In genomic region chr16:4750896-4751295, GRCh38 we compare ENCODE assay signal across 39 cellular contexts. TPM values are rescaled to one million over a fixed set of nuclear protein-coding genes. Genes with fewer than 3 reads are reported as not detected.
"Had no signal": no experiment of that assay in that cellular context is flagged by ENCODE, and none has a peak within 500 bp of the region (broad histone marks: within the 10 kb centered on the region; RNA-seq: fewer than 3 reads in every experiment).

No MANE protein-coding gene starts in this region.

- H3K9me3 ChIP-seq: ascending aorta had no signal

- H3K4me3 Mint-ChIP-seq: activated B cell treated with CpG ODN at 0.5 μM for 24 hours; activated CD4-positive, alpha-beta memory T cell treated with anti-CD3 and anti-CD28 coated beads, Interleukin-2, amount 10 ng/mL, durations not matched to agents 7 days and 5 days; activated CD4-positive, alpha-beta T cell treated with anti-CD3 and anti-CD28 coated beads for 36 hours; activated CD4-positive, alpha-beta T cell treated with anti-CD3 and anti-CD28 coated beads, Interleukin-2, amount 10 ng/mL, durations not matched to agents 7 days and 5 days; activated CD8-positive, alpha-beta memory T cell treated with anti-CD3 and anti-CD28 coated beads, Interleukin-2, amount 10 ng/mL, durations not matched to agents 7 days and 5 days; activated CD8-positive, alpha-beta T cell treated with anti-CD3 and anti-CD28 coated beads, Interleukin-2, amount 10 ng/mL, durations not matched to agents 7 days and 5 days; activated naive CD4-positive, alpha-beta T cell treated with anti-CD3 and anti-CD28 coated beads, Interleukin-2, amount 10 ng/mL, durations not matched to agents 7 days and 5 days; activated naive CD4-positive, alpha-beta T cell treated with anti-CD3 and anti-CD28 coated beads, Interleukin-2, amount 50 U/mL, for 24 hours; activated naive CD8-positive, alpha-beta T cell; activated naive CD8-positive, alpha-beta T cell treated with anti-CD3 and anti-CD28 coated beads, Interleukin-2, amount 10 ng/mL, durations not matched to agents 7 days and 5 days; activated naive CD8-positive, alpha-beta T cell treated with anti-CD3 and anti-CD28 coated beads, Interleukin-2, amount 50 U/mL, for 24 hours; activated T-cell treated with anti-CD3 and anti-CD28 coated beads, Interleukin-2, amount 50 U/mL, for 24 hours; brain; central memory CD8-positive, alpha-beta T cell; T-helper 1 cell treated with Interleukin-12 subunit alpha and Interleukin-12 subunit beta and Interleukin-4 antibody, amounts not matched to agents 30 μg/mL and 1 μg/mL, for 36 hours; T-helper 2 cell treated with Interferon-gamma antibody and Interleukin-4, amounts not matched to agents 5 μg/mL and 100 μg/mL, for 36 hours had no signal

- H3K4me1 Mint-ChIP-seq: activated CD4-positive, alpha-beta T cell treated with anti-CD3 and anti-CD28 coated beads for 36 hours had no signal

- H3K9me3 Mint-ChIP-seq: activated naive CD4-positive, alpha-beta T cell treated with anti-CD3 and anti-CD28 coated beads, Interleukin-2, amount 50 U/mL, for 24 hours; activated naive CD8-positive, alpha-beta T cell treated with anti-CD3 and anti-CD28 coated beads, Interleukin-2, amount 10 ng/mL, durations not matched to agents 7 days and 5 days; activated naive CD8-positive, alpha-beta T cell treated with anti-CD3 and anti-CD28 coated beads, Interleukin-2, amount 50 U/mL, for 24 hours; activated T-cell treated with anti-CD3 and anti-CD28 coated beads, Interleukin-2, amount 50 U/mL, for 24 hours; central memory CD8-positive, alpha-beta T cell had no signal

- H3K27ac Mint-ChIP-seq: activated B cell treated with CpG ODN at 0.5 μM for 24 hours; activated CD4-positive, alpha-beta memory T cell treated with anti-CD3 and anti-CD28 coated beads, Interleukin-2, amount 10 ng/mL, durations not matched to agents 7 days and 5 days; activated CD4-positive, alpha-beta T cell treated with anti-CD3 and anti-CD28 coated beads for 36 hours; activated CD4-positive, alpha-beta T cell treated with anti-CD3 and anti-CD28 coated beads, Interleukin-2, amount 10 ng/mL, durations not matched to agents 7 days and 5 days; activated CD8-positive, alpha-beta memory T cell treated with anti-CD3 and anti-CD28 coated beads, Interleukin-2, amount 10 ng/mL, durations not matched to agents 7 days and 5 days; activated CD8-positive, alpha-beta T cell treated with anti-CD3 and anti-CD28 coated beads, Interleukin-2, amount 10 ng/mL, durations not matched to agents 7 days and 5 days; activated naive CD4-positive, alpha-beta T cell treated with anti-CD3 and anti-CD28 coated beads, Interleukin-2, amount 10 ng/mL, durations not matched to agents 7 days and 5 days; activated naive CD4-positive, alpha-beta T cell treated with anti-CD3 and anti-CD28 coated beads, Interleukin-2, amount 50 U/mL, for 24 hours; activated naive CD8-positive, alpha-beta T cell; activated naive CD8-positive, alpha-beta T cell treated with anti-CD3 and anti-CD28 coated beads, Interleukin-2, amount 10 ng/mL, durations not matched to agents 7 days and 5 days; activated naive CD8-positive, alpha-beta T cell treated with anti-CD3 and anti-CD28 coated beads, Interleukin-2, amount 50 U/mL, for 24 hours; activated T-cell treated with anti-CD3 and anti-CD28 coated beads, Interleukin-2, amount 50 U/mL, for 24 hours; activated T-helper 2 cell treated with anti-CD3 and anti-CD28 coated beads, Interferon-gamma antibody, Interleukin-2, Interleukin-4, amounts not matched to agents 10 μg/mL and 5 μg/mL and 100 μg/mL, durations not matched to agents 14 hours and 24 hours and 36 hours; brain; T-helper 1 cell treated with Interleukin-12 subunit alpha and Interleukin-12 subunit beta and Interleukin-4 antibody, amounts not matched to agents 30 μg/mL and 1 μg/mL, for 36 hours; T-helper 2 cell treated with Interferon-gamma antibody and Interleukin-4, amounts not matched to agents 5 μg/mL and 100 μg/mL, for 36 hours had no signal

- DNase-seq: activated B cell treated with CpG ODN at 0.5 μM for 24 hours; activated CD4-positive, alpha-beta memory T cell treated with anti-CD3 and anti-CD28 coated beads, Interleukin-2, amount 10 ng/mL, durations not matched to agents 7 days and 5 days; activated CD4-positive, alpha-beta T cell treated with anti-CD3 and anti-CD28 coated beads for 1 hour; activated CD4-positive, alpha-beta T cell treated with anti-CD3 and anti-CD28 coated beads for 36 hours; activated CD4-positive, alpha-beta T cell treated with anti-CD3 and anti-CD28 coated beads for 48 hours; activated CD4-positive, alpha-beta T cell treated with anti-CD3 and anti-CD28 coated beads, Interleukin-2, amount 10 ng/mL, durations not matched to agents 7 days and 5 days; activated CD4-positive, alpha-beta T cell treated with anti-CD3 and anti-CD28 coated beads, Interleukin-2, amount 50 U/mL, for 48 hours; activated CD8-positive, alpha-beta memory T cell treated with anti-CD3 and anti-CD28 coated beads for 24 hours; activated CD8-positive, alpha-beta memory T cell treated with anti-CD3 and anti-CD28 coated beads, Interleukin-2, amount 10 ng/mL, durations not matched to agents 7 days and 5 days; activated CD8-positive, alpha-beta memory T cell treated with anti-CD3 and anti-CD28 coated beads, Interleukin-2, amount 50 U/mL, for 48 hours; activated CD8-positive, alpha-beta T cell treated with anti-CD3 and anti-CD28 coated beads, Interleukin-2, amount 10 ng/mL, durations not matched to agents 7 days and 5 days; activated effector memory CD4-positive, alpha-beta T cell treated with Interleukin-2 at 50 U/mL for 16 hours; activated gamma-delta T cell; activated naive CD4-positive, alpha-beta T cell treated with anti-CD3 and anti-CD28 coated beads, Interleukin-2, amount 10 ng/mL, durations not matched to agents 7 days and 5 days; activated naive CD4-positive, alpha-beta T cell treated with Interleukin-2 at 50 U/mL for 16 hours; activated naive CD8-positive, alpha-beta T cell treated with anti-CD3 and anti-CD28 coated beads, Interleukin-2, amount 10 ng/mL, durations not matched to agents 7 days and 5 days; activated naive CD8-positive, alpha-beta T cell treated with anti-CD3 and anti-CD28 coated beads, Interleukin-2, amount 50 U/mL, for 24 hours; activated T-cell treated with anti-CD3 and anti-CD28 coated beads, Interleukin-2, amount 50 U/mL, for 24 hours; activated T-cell treated with anti-CD3 and anti-CD28 coated beads, Interleukin-2, amount 50 U/mL, for 48 hours; amniotic stem cell; anterior cingulate cortex; caudate nucleus; cerebellar nuclear complex; SW 1271; T-helper 1 cell; T-helper 2 cell; T-helper 9 cell had no signal

- H3K27ac ChIP-seq: ascending aorta, cardiac muscle cell, VCaP had no signal

- H3K27me3 Mint-ChIP-seq: activated B cell treated with CpG ODN at 0.5 μM for 24 hours; activated CD4-positive, alpha-beta memory T cell treated with anti-CD3 and anti-CD28 coated beads, Interleukin-2, amount 10 ng/mL, durations not matched to agents 7 days and 5 days; activated CD4-positive, alpha-beta T cell treated with anti-CD3 and anti-CD28 coated beads for 36 hours; activated CD4-positive, alpha-beta T cell treated with anti-CD3 and anti-CD28 coated beads, Interleukin-2, amount 10 ng/mL, durations not matched to agents 7 days and 5 days; activated CD8-positive, alpha-beta memory T cell treated with anti-CD3 and anti-CD28 coated beads, Interleukin-2, amount 10 ng/mL, durations not matched to agents 7 days and 5 days; activated naive CD4-positive, alpha-beta T cell treated with anti-CD3 and anti-CD28 coated beads, Interleukin-2, amount 10 ng/mL, durations not matched to agents 7 days and 5 days; activated naive CD4-positive, alpha-beta T cell treated with anti-CD3 and anti-CD28 coated beads, Interleukin-2, amount 50 U/mL, for 24 hours; activated naive CD8-positive, alpha-beta T cell; activated naive CD8-positive, alpha-beta T cell treated with anti-CD3 and anti-CD28 coated beads, Interleukin-2, amount 10 ng/mL, durations not matched to agents 7 days and 5 days; activated naive CD8-positive, alpha-beta T cell treated with anti-CD3 and anti-CD28 coated beads, Interleukin-2, amount 50 U/mL, for 24 hours; activated T-cell treated with anti-CD3 and anti-CD28 coated beads, Interleukin-2, amount 50 U/mL, for 24 hours; brain; central memory CD8-positive, alpha-beta T cell had no signal

- H3K4me3 ChIP-seq: ascending aorta, cardiac muscle cell had no signal

- H3K27me3 ChIP-seq: ascending aorta, cardiac muscle cell had no signal

- ATAC-seq: activated CD4-positive, alpha-beta T cell treated with anti-CD3 and anti-CD28 coated beads for 36 hours; activated CD8-positive, alpha-beta memory T cell treated with anti-CD3 and anti-CD28 coated beads, Interleukin-2, amount 10 ng/mL, durations not matched to agents 7 days and 5 days; activated CD8-positive, alpha-beta T cell treated with anti-CD3 and anti-CD28 coated beads, Interleukin-2, amount 10 ng/mL, durations not matched to agents 7 days and 5 days; activated naive CD8-positive, alpha-beta T cell treated with anti-CD3 and anti-CD28 coated beads, Interleukin-2, amount 50 U/mL, for 24 hours had no signal

RNA-seq across cellular contexts. Expression of gene DNAAF8, which starts 16.6 kb away (rescaled TPM):
- total RNA-seq: activated CD4-positive, alpha-beta memory T cell treated with anti-CD3 and anti-CD28 coated beads, Interleukin-2, amount 10 ng/mL, durations not matched to agents 7 days and 5 days; ascending aorta had no signal

RNA-seq across cellular contexts. Expression of gene SEPTIN12, which starts 37.2 kb away (rescaled TPM):
- total RNA-seq: activated B cell treated with CpG ODN at 0.5 μM for 24 hours; activated CD4-positive, alpha-beta memory T cell treated with anti-CD3 and anti-CD28 coated beads, Interleukin-2, amount 10 ng/mL, durations not matched to agents 7 days and 5 days; activated CD4-positive, alpha-beta T cell treated with anti-CD3 and anti-CD28 coated beads for 36 hours; activated CD4-positive, alpha-beta T cell treated with anti-CD3 and anti-CD28 coated beads, Interleukin-2, amount 10 ng/mL, durations not matched to agents 7 days and 5 days; activated CD8-positive, alpha-beta memory T cell treated with anti-CD3 and anti-CD28 coated beads, Interleukin-2, amount 10 ng/mL, durations not matched to agents 7 days and 5 days; activated CD8-positive, alpha-beta T cell treated with anti-CD3 and anti-CD28 coated beads, Interleukin-2, amount 10 ng/mL, durations not matched to agents 7 days and 5 days; activated naive CD8-positive, alpha-beta T cell treated with anti-CD3 and anti-CD28 coated beads, Interleukin-2, amount 10 ng/mL, durations not matched to agents 7 days and 5 days; activated T-helper 2 cell treated with anti-CD3 and anti-CD28 coated beads, Interferon-gamma antibody, Interleukin-2, Interleukin-4, amounts not matched to agents 10 μg/mL and 5 μg/mL and 100 μg/mL, durations not matched to agents 14 hours and 24 hours and 36 hours; ascending aorta; bronchial epithelial cell had no signal
- polyA plus RNA-seq: adipose tissue had no signal

RNA-seq across cellular contexts. Expression of gene SMIM22, which starts 44.3 kb away (rescaled TPM):
- total RNA-seq: activated B cell treated with CpG ODN at 0.5 μM for 24 hours; activated CD4-positive, alpha-beta memory T cell treated with anti-CD3 and anti-CD28 coated beads, Interleukin-2, amount 10 ng/mL, durations not matched to agents 7 days and 5 days; activated CD4-positive, alpha-beta T cell treated with anti-CD3 and anti-CD28 coated beads for 36 hours; activated CD4-positive, alpha-beta T cell treated with anti-CD3 and anti-CD28 coated beads, Interleukin-2, amount 10 ng/mL, durations not matched to agents 7 days and 5 days; activated CD8-positive, alpha-beta memory T cell treated with anti-CD3 and anti-CD28 coated beads, Interleukin-2, amount 10 ng/mL, durations not matched to agents 7 days and 5 days; activated CD8-positive, alpha-beta T cell treated with anti-CD3 and anti-CD28 coated beads, Interleukin-2, amount 10 ng/mL, durations not matched to agents 7 days and 5 days; activated naive CD8-positive, alpha-beta T cell treated with anti-CD3 and anti-CD28 coated beads, Interleukin-2, amount 10 ng/mL, durations not matched to agents 7 days and 5 days; activated T-helper 2 cell treated with anti-CD3 and anti-CD28 coated beads, Interferon-gamma antibody, Interleukin-2, Interleukin-4, amounts not matched to agents 10 μg/mL and 5 μg/mL and 100 μg/mL, durations not matched to agents 14 hours and 24 hours and 36 hours; ascending aorta; cardiac muscle cell had no signal
